ENCODE assay signal across 12 cellular contexts in genomic region chrX:12488220-12488619, GRCh38.
DNase-seq lines count a peak whose midpoint lies in the region; ATAC-seq and TF ChIP-seq lines count a peak whose summit lies in the region.
"Had no signal": no experiment of that assay in that cellular context is flagged by ENCODE, and none has a peak within 500 bp of the region (broad histone marks: within the 10 kb centered on the region; RNA-seq: fewer than 3 reads in every experiment).

No MANE protein-coding gene starts in this region.

- no peak overlapping the region for H3K4me3 ChIP-seq in fibroblast of pulmonary artery (replicated peaks; ENCODE audit: low read depth, low read length)
- H3K4me3 ChIP-seq: BLaER1 treated with 17β-estradiol and CSF1 and Interleukin-3, amounts not matched to agents 10 nM and 100 nM had no signal

- ATAC-seq in GM19395 (IDR thresholded peaks at IDR 0.05; ENCODE audit: unreplicated experiment), result no peak

- peak; percentile 5 for DNase-seq in COLO829 (ENCODE audit: low spot score)
- peak; percentile 15 for DNase-seq in HS-27A (ENCODE audit: low read depth)
- DNase-seq in fibroblast of pulmonary artery (ENCODE audit: low read depth), result peak; percentile 17
- no peak for DNase-seq in SW480 (ENCODE audit: low spot score)
- no peak for DNase-seq in LoVo (ENCODE audit: low spot score)
- DNase-seq: Calu3; CD4-positive, CD25-positive, alpha-beta regulatory T cell; DMS 273 treated with DMSO at 0.1 percent for 48 hours; HCEC 1CT; HFFc6 had no signal

- TF ChIP-seq CTCF in fibroblast of pulmonary artery (IDR thresholded peaks at IDR 0.05; ENCODE audit: low read length, missing control alignments), result no peak

Comparison
In these comparisons a context has a peak if more than half of its experiments do, and no peak if none do; other contexts are left out.
1. DNase-seq: peak in COLO829 (single experiment), HS-27A (single experiment) and fibroblast of pulmonary artery (single experiment); none in SW480 (single experiment) and LoVo (single experiment).